In the genomic region with DNA sequence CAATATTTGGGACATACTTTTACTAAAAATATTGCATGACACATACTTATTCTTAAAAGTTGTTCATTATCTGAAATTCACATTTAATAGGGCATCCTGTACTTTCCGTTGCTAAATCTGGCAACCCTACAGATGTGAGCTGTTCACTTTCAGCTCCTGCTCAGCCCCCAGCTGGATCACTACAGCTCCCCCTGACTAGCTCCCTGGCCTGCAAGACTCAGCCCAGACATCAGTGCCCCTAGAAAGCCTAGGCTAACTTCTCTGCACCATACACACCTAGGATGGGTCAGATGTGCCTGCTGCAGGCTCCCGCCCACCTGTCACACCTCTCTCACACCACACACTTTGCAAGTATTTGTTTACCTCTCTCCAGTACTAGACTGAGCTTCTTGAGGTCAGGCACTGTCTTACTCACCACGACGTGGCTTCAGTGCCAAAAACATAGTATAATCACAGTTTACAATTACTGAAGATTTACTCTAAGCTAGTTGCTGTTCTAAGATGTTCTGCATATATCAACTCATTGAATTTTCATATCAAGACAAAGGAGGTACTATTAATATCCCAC, we compare ENCODE assay signal across 9 cellular contexts. TPM values are rescaled to one million over a fixed set of nuclear protein-coding genes. Genes with fewer than 3 reads are reported as not detected.
DNase-seq lines count a peak whose midpoint lies in the region; ATAC-seq and TF ChIP-seq lines count a peak whose summit lies in the region.
"Not testable (repeated sequence)": the region's sequence is repeated elsewhere in the genome, so short reads cannot be mapped to it uniquely, and the experiment has no call there.
"Had no signal": no experiment of that assay in that cellular context is flagged by ENCODE, and none has a peak within 500 bp of the region (broad histone marks: within the 10 kb centered on the region; RNA-seq: fewer than 3 reads in every experiment).

No MANE protein-coding gene starts in this region.

- not testable (repeated sequence) for TF ChIP-seq CTCF in IMR-90 (conservative IDR thresholded peaks at IDR 0.05; ENCODE audit: low read depth, low read length); RWPE2 (IDR thresholded peaks at IDR 0.05; ENCODE audit: poor library complexity, severe bottlenecking); foreskin keratinocyte (conservative IDR thresholded peaks at IDR 0.05); left lung (IDR thresholded peaks at IDR 0.05)

- H3K27me3 Mint-ChIP-seq in stimulated activated naive CD8-positive, alpha-beta T cell treated with anti-CD3 and anti-CD28 coated beads, Interleukin-15, amount 100 ng/mL, for 72 hours = not testable (repeated sequence)

- WGBS in IMR-90 (ENCODE audit: extremely low coverage in 2 of 2, insufficient read length in 1 of 2), 2 experiments = 33% methylated on average over 1 of the region's 4 CpGs; no CpG with 5 or more reads in 1 of the 2 experiments

- H4K5ac ChIP-seq in IMR-90 (ENCODE audit: low read depth, low read length) = not testable (repeated sequence)

- H3K27me3 ChIP-seq in IMR-90 (ENCODE audit: control insufficient read depth, insufficient read depth, low read length); RWPE2 (ENCODE audit: insufficient read depth, poor library complexity, severe bottlenecking); left lung: not testable (repeated sequence)
- peaks cover 22% of the 10 kb centered on the region for H3K27me3 ChIP-seq in foreskin keratinocyte

- dilution Hi-C loops in IMR-90 (cut with HindIII; ENCODE audit: low sequenced_read_pairs, unreplicated experiment) = not testable (repeated sequence)

- not testable (repeated sequence) for H3K79me1 ChIP-seq in IMR-90 (ENCODE audit: low read depth in 1 of 2, low read length in 2 of 2)

- H3K4me2 ChIP-seq in IMR-90 (ENCODE audit: low read depth, low read length) = not testable (repeated sequence)

- not testable (repeated sequence) for H2BK15ac ChIP-seq in IMR-90 (ENCODE audit: low read depth, low read length)

- not testable (repeated sequence) for H3K9me3 ChIP-seq in IMR-90 (ENCODE audit: control insufficient read depth, insufficient read depth, low read length); RWPE2 (ENCODE audit: severe bottlenecking); left lung

- not testable (repeated sequence) for H3K4me3 ChIP-seq in IMR-90 (ENCODE audit: insufficient read depth, low read depth, low read length); RWPE2 (ENCODE audit: severe bottlenecking); left lung

- H3K4me1 Mint-ChIP-seq in stimulated activated naive CD8-positive, alpha-beta T cell treated with anti-CD3 and anti-CD28 coated beads, Interleukin-15, amount 100 ng/mL, for 72 hours = not testable (repeated sequence)

- H3K36me3 ChIP-seq in IMR-90 (ENCODE audit: control insufficient read depth, insufficient read depth, low read length); RWPE2 (ENCODE audit: low read depth); left lung: not testable (repeated sequence)

- not testable (repeated sequence) for H3K14ac ChIP-seq in IMR-90 (replicated peaks; ENCODE audit: low read depth, low read length)

- not testable (repeated sequence) for H2BK20ac ChIP-seq in IMR-90 (ENCODE audit: low read depth, low read length)

- H4K91ac ChIP-seq in IMR-90 (ENCODE audit: insufficient read depth, low read depth, low read length) = not testable (repeated sequence)

- not testable (repeated sequence) for H2AFZ ChIP-seq in IMR-90 (replicated peaks; ENCODE audit: low read length, poor library complexity)

- not testable (repeated sequence) for H3K4ac ChIP-seq in IMR-90 (ENCODE audit: low read depth, low read length)

- H3K4me1 ChIP-seq in IMR-90 (ENCODE audit: control insufficient read depth, insufficient read depth, low read length); RWPE2 (ENCODE audit: insufficient read depth, poor library complexity, severe bottlenecking); foreskin keratinocyte; left lung: not testable (repeated sequence)

- not testable (repeated sequence) for H3K56ac ChIP-seq in IMR-90 (ENCODE audit: extremely low read depth, insufficient read depth, low read length)

- not testable (repeated sequence) for H3K4me3 Mint-ChIP-seq in stimulated activated naive CD8-positive, alpha-beta T cell treated with anti-CD3 and anti-CD28 coated beads, Interleukin-15, amount 100 ng/mL, for 72 hours

- not testable (repeated sequence) for H2AK9ac ChIP-seq in IMR-90 (replicated peaks; ENCODE audit: low read depth, low read length, poor library complexity)

- not testable (repeated sequence) for TF ChIP-seq POLR2A in IMR-90 (IDR thresholded peaks at IDR 0.05; ENCODE audit: low read depth, low read length)

- H2BK120ac ChIP-seq in IMR-90 (ENCODE audit: low read depth, low read length) = not testable (repeated sequence)

- POLR2A ChIA-PET in IMR-90 (lab: Charles Lee; ENCODE audit: unreplicated experiment) = not testable (repeated sequence)

- not testable (repeated sequence) for H3K23ac ChIP-seq in IMR-90 (ENCODE audit: low read depth, low read length)

- not testable (repeated sequence) for H3K18ac ChIP-seq in IMR-90 (ENCODE audit: low read depth, low read length)

- H4K8ac ChIP-seq in IMR-90 (ENCODE audit: low read depth in 2 of 2, low read length in 2 of 2) = not testable (repeated sequence)

- not testable (repeated sequence) for H4K20me1 ChIP-seq in IMR-90 (ENCODE audit: insufficient read depth, low read length)

- H3K9me1 ChIP-seq in IMR-90 (ENCODE audit: insufficient read depth, low read length) = not testable (repeated sequence)

- BruUV-seq in IMR-90 (replicated peaks; lab: Mats Ljungman, UMichigan) = not testable (repeated sequence)

- H3K27ac Mint-ChIP-seq in stimulated activated naive CD8-positive, alpha-beta T cell treated with anti-CD3 and anti-CD28 coated beads, Interleukin-15, amount 100 ng/mL, for 72 hours = peak overlapping the region in 1 of 2 donors; percentile 47

- intact Hi-C loops in IMR-90 (cut with micrococcal nuclease); left lung (cut with DNase I): not testable (repeated sequence)

- not testable (repeated sequence) for H2AK5ac ChIP-seq in IMR-90 (ENCODE audit: low read depth, low read length)

- TF ChIP-seq RAD21 in IMR-90 (IDR thresholded peaks at IDR 0.05; ENCODE audit: low read length) = not testable (repeated sequence)

- CTCF ChIA-PET in IMR-90 (lab: Yijun Ruan, JAX) = interaction anchor here (0.7 to 1.0 kb wide), 2 partner anchors 128 to 175 kb away, joined by 3 read pairs; no protein-coding TSS in a partner anchor

- not testable (repeated sequence) for H3K9ac ChIP-seq in IMR-90 (ENCODE audit: low read depth, low read length)

- peak; percentile 41; the same call in 1 of the 2 replicates for ATAC-seq in IMR-90 (ENCODE audit: low read depth)
- ATAC-seq in RWPE2 (ENCODE audit: low read depth) = peak; percentile 34; the same call in 2 of the 3 replicates
- peak; percentile 66 for ATAC-seq in foreskin keratinocyte
- peak; percentile 24 for ATAC-seq in left lung
- ATAC-seq in stimulated activated naive CD8-positive, alpha-beta T cell treated with anti-CD3 and anti-CD28 coated beads, Interleukin-15, amount 100 ng/mL, for 72 hours = peak; percentile 60

- not testable (repeated sequence) for H3K27ac ChIP-seq in IMR-90 (ENCODE audit: insufficient read depth, low read length); RWPE2 (ENCODE audit: poor library complexity, severe bottlenecking); foreskin keratinocyte; left lung
- peak overlapping the region; percentile 18 for H3K27ac ChIP-seq in caudate nucleus (ENCODE audit: low read depth, low read length)

- in situ Hi-C loops in IMR-90 (cut with MboI; ENCODE audit: low sequenced_read_pairs) = not testable (repeated sequence)

- not testable (repeated sequence) for H2BK5ac ChIP-seq in IMR-90 (ENCODE audit: low read depth, low read length, poor library complexity, severe bottlenecking)

- DNase-seq in IMR-90; RWPE2 (ENCODE audit: low spot score); left lung; stimulated activated naive CD8-positive, alpha-beta T cell treated with anti-CD3 and anti-CD28 coated beads, Interleukin-15, amount 100 ng/mL, for 72 hours: not testable (repeated sequence)
- DNase-seq in amniotic epithelial cell (ENCODE audit: low read depth) = peak; percentile 38
- DNase-seq in caudate nucleus (lab: John Stamatoyannopoulos, UW) = peak in 32 of 61 donors; percentile 2 to 85 (median 20)
- DNase-seq in foreskin keratinocyte = peak in 1 of 2 donors; percentile 16

- H3K9me3 Mint-ChIP-seq in stimulated activated naive CD8-positive, alpha-beta T cell treated with anti-CD3 and anti-CD28 coated beads, Interleukin-15, amount 100 ng/mL, for 72 hours = not testable (repeated sequence)

RNA-seq across cellular contexts. Expression of a gene that starts 55.9 kb away (rescaled TPM):
- total RNA-seq in IMR-90 (2012; rRNA removed) = not detected in 2 replicates
- polyA plus RNA-seq in IMR-90 (2012; rRNA removed) = not detected in 2 replicates
- polyA plus RNA-seq in IMR-90 (2012; cell fraction: cytosol; rRNA removed) = not detected in 2 replicates
- not detected in 2 replicates for polyA plus RNA-seq in IMR-90 (2012; cell fraction: nucleus; rRNA removed; ENCODE audit: low replicate concordance)
- 0.41 and 0.63 TPM in 2 replicates for total RNA-seq in foreskin keratinocyte
- polyA plus RNA-seq in foreskin keratinocyte = 0.31 and 0.50 TPM in 2 replicates
- total RNA-seq in left lung = under 1 TPM in 1 of 2 donors, not detected in 1; 0.50 TPM
- total RNA-seq: CD4-positive, alpha-beta memory T cell; Daoy had no signal
- polyA plus RNA-seq: CD4-positive, alpha-beta memory T cell had no signal
